36 cellular contexts compared by ENCODE assay signal in genomic region chr6:138923561-138923960, GRCh38.
DNase-seq lines count a peak whose midpoint lies in the region; ATAC-seq lines count a peak whose summit lies in the region.
"Had no signal": no experiment of that assay in that cellular context is flagged by ENCODE, and none has a peak within 500 bp of the region (broad histone marks: within the 10 kb centered on the region; RNA-seq: fewer than 3 reads in every experiment).

No MANE protein-coding gene starts in this region.

- no peak overlapping the region for H4K8ac ChIP-seq in neuronal stem cell (ENCODE audit: low read depth, low read length)

- no peak overlapping the region for H2BK120ac ChIP-seq in neuronal stem cell (ENCODE audit: low read depth, low read length)

- H3K27me3 Mint-ChIP-seq in CD4-positive, CD25-positive, alpha-beta regulatory T cell = no peaks in the 10 kb centered on the region
- H3K27me3 Mint-ChIP-seq: activated naive CD8-positive, alpha-beta T cell treated with anti-CD3 and anti-CD28 coated beads, Interleukin-2, amount 50 U/mL, for 24 hours; dendritic cell treated with granulocyte-macrophage colony-stimulating factor and Interleukin-4, amounts not matched to agents 40 ng/mL and 50 ng/mL, for 4 days; naive thymus-derived CD8-positive, alpha-beta T cell had no signal

- peaks cover 0 to 16% (median 7%) of the 10 kb centered on the region in 4 donors for H3K4me1 Mint-ChIP-seq in CD4-positive, CD25-positive, alpha-beta regulatory T cell
- H3K4me1 Mint-ChIP-seq: activated naive CD8-positive, alpha-beta T cell treated with anti-CD3 and anti-CD28 coated beads, Interleukin-2, amount 50 U/mL, for 24 hours; CD14-positive monocyte had no signal

- no peak overlapping the region for H2BK15ac ChIP-seq in neuronal stem cell (ENCODE audit: low read length)

- no peak overlapping the region for H3K23ac ChIP-seq in neuronal stem cell (ENCODE audit: low read depth, low read length, poor library complexity)

- no peak overlapping the region for H3K4me3 ChIP-seq in CD4-positive, CD25-positive, alpha-beta regulatory T cell (ENCODE audit: low read depth, low read length)
- no peak overlapping the region for H3K4me3 ChIP-seq in neuronal stem cell (ENCODE audit: low read length in 2 of 2)
- H3K4me3 ChIP-seq: HAP-1, MG63, psoas muscle, thyroid gland, vagina had no signal

- H2AFZ ChIP-seq in neuronal stem cell (ENCODE audit: low read length) = no peak overlapping the region

- no peak overlapping the region for H3K14ac ChIP-seq in neuronal stem cell (ENCODE audit: low read length)

- no peak overlapping the region for H2AK5ac ChIP-seq in neuronal stem cell (ENCODE audit: low read depth, low read length)

- no peak overlapping the region for H2BK12ac ChIP-seq in neuronal stem cell (ENCODE audit: low read length)

- H3K18ac ChIP-seq in neuronal stem cell (ENCODE audit: low read length) = no peak overlapping the region

- H3K9me3 ChIP-seq in CD4-positive, CD25-positive, alpha-beta regulatory T cell (ENCODE audit: control insufficient read depth in 2 of 2, low read length in 2 of 2) = no peaks in the 10 kb centered on the region
- no peaks in the 10 kb centered on the region for H3K9me3 ChIP-seq in neuronal stem cell (replicated peaks in 1 of 2; ENCODE audit: control insufficient read depth in 2 of 2, insufficient read depth in 1 of 2, low read depth in 1 of 2, low read length in 2 of 2)
- H3K9me3 ChIP-seq: HAP-1, MG63, psoas muscle, thyroid gland, vagina had no signal

- H3K4me2 ChIP-seq in neuronal stem cell (ENCODE audit: insufficient read depth, low read length, poor library complexity, severe bottlenecking) = no peak overlapping the region
- H3K4me2 ChIP-seq: KMS-11 had no signal

- DNase-seq in CD4-positive, CD25-positive, alpha-beta regulatory T cell = no peak
- DNase-seq in NCI-H524 treated with DMSO at 0.1 percent for 48 hours (lab: John Stamatoyannopoulos, UW) (peak; percentile 86), amniotic stem cell (lab: John Stamatoyannopoulos, UW) (no peak), neuronal stem cell (ENCODE audit: low spot score) (no peak), NCI-H2227 treated with DMSO at 0.1 percent for 48 hours (lab: John Stamatoyannopoulos, UW) (no peak)
- DNase-seq: activated CD4-positive, alpha-beta T cell treated with anti-CD3 and anti-CD28 coated beads, Interleukin-2, amount 50 U/mL, for 4 hours; activated naive CD8-positive, alpha-beta T cell treated with anti-CD3 and anti-CD28 coated beads, Interleukin-2, amount 50 U/mL, for 24 hours; activated T-cell treated with anti-CD3 and anti-CD28 coated beads, Interleukin-2, amount 50 U/mL, for 72 hours; caudate nucleus; DMS79 treated with DMSO at 0.1 percent for 48 hours; endodermal cell; foreskin keratinocyte; GDM1; kidney glomerular epithelial cell; MG63; naive thymus-derived CD8-positive, alpha-beta T cell; NCI-H1105; NCI-H187 treated with DMSO at 0.1 percent for 48 hours; NCI-H446; occipital lobe; OCI-M1; psoas muscle; stimulated activated CD4-positive, alpha-beta T cell treated with anti-CD3 and anti-CD28 coated beads, Interleukin-4, amount 100 ng/mL, for 1 hour; thyroid gland had no signal

- no peak overlapping the region for H3K4me3 Mint-ChIP-seq in CD4-positive, CD25-positive, alpha-beta regulatory T cell
- H3K4me3 Mint-ChIP-seq: activated naive CD8-positive, alpha-beta T cell treated with anti-CD3 and anti-CD28 coated beads, Interleukin-2, amount 50 U/mL, for 24 hours; activated T-cell treated with anti-CD3 and anti-CD28 coated beads, Interleukin-2, amount 50 U/mL, for 72 hours; CD14-positive monocyte; dendritic cell treated with granulocyte-macrophage colony-stimulating factor and Interleukin-4, amounts not matched to agents 40 ng/mL and 50 ng/mL, for 4 days; endodermal cell; naive thymus-derived CD8-positive, alpha-beta T cell; T-helper 1 cell treated with Interleukin-12 subunit alpha and Interleukin-12 subunit beta and Interleukin-4 antibody, amounts not matched to agents 30 μg/mL and 1 μg/mL, for 36 hours had no signal

- H3K79me1 ChIP-seq in neuronal stem cell (ENCODE audit: low read depth, low read length) = no peaks in the 10 kb centered on the region

- no peak for ATAC-seq in CD4-positive, CD25-positive, alpha-beta regulatory T cell (ENCODE audit: low read depth in 2 of 2)
- ATAC-seq in GM19438 (IDR thresholded peaks at IDR 0.05; ENCODE audit: low read depth, unreplicated experiment) (peak; percentile 79), HG03097 (IDR thresholded peaks at IDR 0.05; ENCODE audit: low FRiP score, unreplicated experiment) (peak; percentile 71), HG02870 (IDR thresholded peaks at IDR 0.05; ENCODE audit: unreplicated experiment) (no peak)
- ATAC-seq: activated CD4-positive, CD25-positive, alpha-beta regulatory T cell treated with anti-CD3 and anti-CD28 coated beads, Interleukin-2, amount 50 U/mL, for 24 hours; activated naive CD8-positive, alpha-beta T cell treated with anti-CD3 and anti-CD28 coated beads, Interleukin-2, amount 50 U/mL, for 24 hours; activated T-cell treated with anti-CD3 and anti-CD28 coated beads, Interleukin-2, amount 50 U/mL, for 72 hours; esophagus mucosa; foreskin keratinocyte; naive thymus-derived CD8-positive, alpha-beta T cell; psoas muscle had no signal

- peak overlapping the region in 2 of 3 donors; percentile 38 to 78 for H3K27ac Mint-ChIP-seq in CD4-positive, CD25-positive, alpha-beta regulatory T cell
- H3K27ac Mint-ChIP-seq: activated naive CD8-positive, alpha-beta T cell treated with anti-CD3 and anti-CD28 coated beads, Interleukin-2, amount 50 U/mL, for 24 hours; activated T-cell treated with anti-CD3 and anti-CD28 coated beads, Interleukin-2, amount 50 U/mL, for 72 hours; CD14-positive monocyte; dendritic cell treated with granulocyte-macrophage colony-stimulating factor and Interleukin-4, amounts not matched to agents 40 ng/mL and 50 ng/mL, for 4 days; endodermal cell; T-helper 1 cell treated with Interleukin-12 subunit alpha and Interleukin-12 subunit beta and Interleukin-4 antibody, amounts not matched to agents 30 μg/mL and 1 μg/mL, for 36 hours had no signal

- H3K27ac ChIP-seq in CD4-positive, CD25-positive, alpha-beta regulatory T cell (ENCODE audit: insufficient read depth, low read length, poor library complexity, severe bottlenecking) = no peak overlapping the region
- no peak overlapping the region for H3K27ac ChIP-seq in neuronal stem cell (replicated peaks; ENCODE audit: low read length)
- H3K27ac ChIP-seq: foreskin keratinocyte, KMS-11, psoas muscle, RWPE1, thyroid gland, vagina had no signal

- peaks cover 30% of the 10 kb centered on the region for H3K36me3 ChIP-seq in CD4-positive, CD25-positive, alpha-beta regulatory T cell (ENCODE audit: control insufficient read depth, insufficient read depth, low read length)
- peaks cover 9 to 60% of the 10 kb centered on the region in 2 donors for H3K36me3 ChIP-seq in neuronal stem cell (replicated peaks in 1 of 2; ENCODE audit: control insufficient read depth in 2 of 2, insufficient read depth in 2 of 2, low read length in 2 of 2)

- no peaks in the 10 kb centered on the region for H3K9me3 Mint-ChIP-seq in CD4-positive, CD25-positive, alpha-beta regulatory T cell
- H3K9me3 Mint-ChIP-seq: activated naive CD8-positive, alpha-beta T cell treated with anti-CD3 and anti-CD28 coated beads, Interleukin-2, amount 50 U/mL, for 24 hours; activated T-cell treated with anti-CD3 and anti-CD28 coated beads, Interleukin-2, amount 50 U/mL, for 72 hours; CD14-positive monocyte; dendritic cell treated with granulocyte-macrophage colony-stimulating factor and Interleukin-4, amounts not matched to agents 40 ng/mL and 50 ng/mL, for 4 days; endodermal cell; naive thymus-derived CD8-positive, alpha-beta T cell; T-helper 1 cell treated with Interleukin-12 subunit alpha and Interleukin-12 subunit beta and Interleukin-4 antibody, amounts not matched to agents 30 μg/mL and 1 μg/mL, for 36 hours had no signal

- H2BK5ac ChIP-seq in neuronal stem cell (ENCODE audit: low read length) = no peak overlapping the region

- peaks cover 28% of the 10 kb centered on the region for H3K36me3 Mint-ChIP-seq in CD4-positive, CD25-positive, alpha-beta regulatory T cell

- H3K4me1 ChIP-seq in CD4-positive, CD25-positive, alpha-beta regulatory T cell (ENCODE audit: control insufficient read depth, insufficient read depth, low read length, poor library complexity, severe bottlenecking) = no peaks in the 10 kb centered on the region
- peaks cover 0 to 5% of the 10 kb centered on the region in 2 donors for H3K4me1 ChIP-seq in neuronal stem cell (ENCODE audit: control insufficient read depth in 2 of 2, insufficient read depth in 1 of 2, low read depth in 1 of 2, low read length in 2 of 2)
- H3K4me1 ChIP-seq: foreskin keratinocyte, psoas muscle, thyroid gland, vagina had no signal

- no peak overlapping the region for H3K9ac ChIP-seq in neuronal stem cell (ENCODE audit: low read depth, low read length, poor library complexity)
- H3K9ac ChIP-seq: KMS-11 had no signal

- no peak overlapping the region for H3K4ac ChIP-seq in neuronal stem cell (ENCODE audit: low read length)

- H3K27me3 ChIP-seq in CD4-positive, CD25-positive, alpha-beta regulatory T cell (ENCODE audit: control insufficient read depth, insufficient read depth, low read length) = no peaks in the 10 kb centered on the region
- H3K27me3 ChIP-seq in neuronal stem cell (ENCODE audit: control insufficient read depth in 3 of 3, insufficient read depth in 3 of 3, low read depth in 1 of 3, low read length in 3 of 3) = no peaks in the 10 kb centered on the region
- H3K27me3 ChIP-seq: foreskin keratinocyte, MG63, thyroid gland, vagina had no signal

- no peak overlapping the region for H4K91ac ChIP-seq in neuronal stem cell (ENCODE audit: low read depth, low read length, poor library complexity)

Comparison
In these comparisons a context has a peak if more than half of its experiments do, and no peak if none do; other contexts are left out.
1. ATAC-seq: peak in GM19438 (single experiment) and HG03097 (single experiment); none in CD4-positive, CD25-positive, alpha-beta regulatory T cell (0 of 2) and HG02870 (single experiment).